In genomic region chr10:60130130-60130579, GRCh38 we compare ENCODE assay signal across 11 cellular contexts.
A peak's percentile ranks its signal among the peaks of the same experiment; 100 is the strongest.
DNase-seq lines count a peak whose midpoint lies in the region; ATAC-seq and TF ChIP-seq lines count a peak whose summit lies in the region.
"Had no signal": no experiment of that assay in that cellular context is flagged by ENCODE, and none has a peak within 500 bp of the region (broad histone marks: within the 10 kb centered on the region; RNA-seq: fewer than 3 reads in every experiment).

No MANE protein-coding gene starts in this region.

- no peak for DNase-seq in activated B cell treated with CpG ODN at 0.5 μM for 24 hours
- DNase-seq in progenitor cell of endocrine pancreas (ENCODE audit: low spot score, unreplicated experiment): no peak
- DNase-seq in GM19238 (ENCODE audit: insufficient read length, low spot score): no peak
- DNase-seq in activated T-cell treated with anti-CD3 and anti-CD28 coated beads, Interleukin-2, amount 50 U/mL, for 1 hour: no peak
- no peak for DNase-seq in dermis blood vessel endothelial cell
- DNase-seq: activated CD4-positive, alpha-beta memory T cell treated with anti-CD3 and anti-CD28 coated beads, Interleukin-2, amount 10 ng/mL, durations not matched to agents 7 days and 5 days; stimulated activated CD4-positive, alpha-beta T cell treated with anti-CD3 and anti-CD28 coated beads, Interleukin-15, amount 100 ng/mL, for 24 hours; substantia nigra had no signal

- no peaks in the 10 kb centered on the region for H3K27me3 Mint-ChIP-seq in activated B cell treated with CpG ODN at 0.5 μM for 24 hours
- H3K27me3 Mint-ChIP-seq in progenitor cell of endocrine pancreas: no peaks in the 10 kb centered on the region
- H3K27me3 Mint-ChIP-seq: activated CD4-positive, alpha-beta memory T cell treated with anti-CD3 and anti-CD28 coated beads, Interleukin-2, amount 10 ng/mL, durations not matched to agents 7 days and 5 days had no signal

- H3K36me3 Mint-ChIP-seq in activated B cell treated with CpG ODN at 0.5 μM for 24 hours (ENCODE audit: low read depth): no peaks in the 10 kb centered on the region
- peaks cover 24% of the 10 kb centered on the region for H3K36me3 Mint-ChIP-seq in progenitor cell of endocrine pancreas (ENCODE audit: insufficient read depth)

- peaks cover 4% of the 10 kb centered on the region for H3K4me1 Mint-ChIP-seq in activated B cell treated with CpG ODN at 0.5 μM for 24 hours
- peaks cover 9% of the 10 kb centered on the region for H3K4me1 Mint-ChIP-seq in progenitor cell of endocrine pancreas (ENCODE audit: low read depth)

- CTCF ChIA-PET in activated B cell treated with CpG ODN at 0.5 μM for 24 hours (lab: Charles Lee): no interaction called here

- TF ChIP-seq CTCF in activated B cell treated with CpG ODN at 0.5 μM for 24 hours (IDR thresholded peaks at IDR 0.05) (no peak), progenitor cell of endocrine pancreas (IDR thresholded peaks at IDR 0.05; ENCODE audit: unreplicated experiment) (no peak)

- POLR2A ChIA-PET in activated B cell treated with CpG ODN at 0.5 μM for 24 hours (lab: Charles Lee): no interaction called here

- intact Hi-C loops in activated B cell treated with CpG ODN at 0.5 μM for 24 hours (cut with micrococcal nuclease): no loop called here

- ATAC-seq in GM19397 (IDR thresholded peaks at IDR 0.05; ENCODE audit: unreplicated experiment): peak; percentile 61
- peak; percentile 53 for ATAC-seq in HG03135 (IDR thresholded peaks at IDR 0.05; ENCODE audit: unreplicated experiment)
- peak; percentile 25 for ATAC-seq in activated B cell treated with CpG ODN at 0.5 μM for 24 hours (ENCODE audit: low read depth)
- ATAC-seq in HG02970 (IDR thresholded peaks at IDR 0.05; ENCODE audit: low FRiP score, unreplicated experiment): no peak

- H3K4me3 Mint-ChIP-seq in activated B cell treated with CpG ODN at 0.5 μM for 24 hours (no peak overlapping the region), progenitor cell of endocrine pancreas (ENCODE audit: low read depth) (peak overlapping the region; percentile 24)
- H3K4me3 Mint-ChIP-seq: activated CD4-positive, alpha-beta memory T cell treated with anti-CD3 and anti-CD28 coated beads, Interleukin-2, amount 10 ng/mL, durations not matched to agents 7 days and 5 days had no signal

- no peak overlapping the region for H3K27ac Mint-ChIP-seq in activated B cell treated with CpG ODN at 0.5 μM for 24 hours
- peak overlapping the region; percentile 84 for H3K27ac Mint-ChIP-seq in progenitor cell of endocrine pancreas
- H3K27ac Mint-ChIP-seq: activated CD4-positive, alpha-beta memory T cell treated with anti-CD3 and anti-CD28 coated beads, Interleukin-2, amount 10 ng/mL, durations not matched to agents 7 days and 5 days had no signal

- H3K9me3 Mint-ChIP-seq in activated B cell treated with CpG ODN at 0.5 μM for 24 hours: no peaks in the 10 kb centered on the region
- no peaks in the 10 kb centered on the region for H3K9me3 Mint-ChIP-seq in progenitor cell of endocrine pancreas (ENCODE audit: low read depth)
- H3K9me3 Mint-ChIP-seq: activated CD4-positive, alpha-beta memory T cell treated with anti-CD3 and anti-CD28 coated beads, Interleukin-2, amount 10 ng/mL, durations not matched to agents 7 days and 5 days had no signal
